In genomic region chr19:424546-424945, GRCh38 we compare ENCODE assay signal across 6 cellular contexts. TPM values are rescaled to one million over a fixed set of nuclear protein-coding genes. Genes with fewer than 3 reads are reported as not detected.
"Had no signal": no experiment of that assay in that cellular context is flagged by ENCODE, and none has a peak within 500 bp of the region (broad histone marks: within the 10 kb centered on the region; RNA-seq: fewer than 3 reads in every experiment).

No MANE protein-coding gene starts in this region.

- DNase-seq: H9, HCEC 1CT had no signal

- H3K27ac ChIP-seq: HL-60 had no signal

- ATAC-seq: GM23338, HepG2 had no signal

- H3K4me3 ChIP-seq: GM23338 had no signal

RNA-seq across cellular contexts. Expression of gene C2CD4C, which starts 15.6 kb away (rescaled TPM):
- total RNA-seq: HepG2 had no signal
- polyA plus RNA-seq: HepG2, IgD-negative memory B cell had no signal

RNA-seq across cellular contexts. Expression of gene SHC2, which starts 36.3 kb away (rescaled TPM):
- polyA plus RNA-seq: IgD-negative memory B cell had no signal
